In the genomic region with DNA sequence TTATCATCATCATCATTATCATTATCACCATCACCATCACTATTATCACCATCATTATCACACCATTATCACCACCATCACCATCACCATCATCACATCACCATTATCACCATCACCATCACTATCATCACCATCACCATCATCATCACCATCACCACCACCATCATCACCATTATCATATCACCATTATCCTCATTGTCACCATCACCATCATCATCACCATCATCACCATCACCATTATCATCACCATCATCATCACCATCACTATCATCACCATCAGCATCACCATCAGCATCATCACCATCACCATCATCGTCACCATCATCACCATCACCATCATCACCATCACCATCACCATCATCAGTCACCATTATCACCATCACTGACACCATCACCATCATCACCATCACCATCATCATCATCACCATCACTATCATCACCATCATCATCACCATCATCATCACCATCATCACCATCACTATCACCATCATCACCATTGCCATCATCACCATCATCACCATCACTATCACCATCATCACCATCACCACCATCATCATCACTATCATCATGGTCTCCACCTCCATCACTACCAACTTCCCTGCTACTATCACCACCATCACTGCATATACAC, we compare ENCODE assay signal across 19 cellular contexts. TPM values are rescaled to one million over a fixed set of nuclear protein-coding genes. Genes with fewer than 3 reads are reported as not detected.
DNase-seq lines count a peak whose midpoint lies in the region; ATAC-seq, FAIRE-seq and TF ChIP-seq lines count a peak whose summit lies in the region.
"Had no signal": no experiment of that assay in that cellular context is flagged by ENCODE, and none has a peak within 500 bp of the region (broad histone marks: within the 10 kb centered on the region; RNA-seq: fewer than 3 reads in every experiment).

No MANE protein-coding gene starts in this region.

- CTCF ChIA-PET in HEK293 (lab: Yijun Ruan, JAX) (no interaction called here), GM12878 (lab: Yijun Ruan, JAX) (no interaction called here)

- H3K4me2 ChIP-seq in GM12878 (ENCODE audit: control insufficient read depth, insufficient read depth) = no peak overlapping the region
- no peak overlapping the region for H3K4me2 ChIP-seq in keratinocyte (ENCODE audit: control insufficient read depth, extremely low read depth, insufficient read depth, low read depth, low read length)

- H3K9me3 ChIP-seq in HEK293 (ENCODE audit: control insufficient read depth, insufficient read depth, low read depth, low read length) (no peaks in the 10 kb centered on the region), GM12878 (replicated peaks; ENCODE audit: control insufficient read depth, insufficient read depth, low read length) (no peaks in the 10 kb centered on the region; the same call in 2 of the 3 replicates), keratinocyte (ENCODE audit: control insufficient read depth, low read depth, low read length) (peaks cover 9% of the 10 kb centered on the region), upper lobe of left lung (no peaks in the 10 kb centered on the region)

- DNase-seq in GM12891 (ENCODE audit: insufficient read length, low spot score) = no peak
- DNase-seq in GM12878 (ENCODE audit: low read depth, low spot score) = no peak
- no peak for DNase-seq in keratinocyte (ENCODE audit: low read depth, low spot score)
- DNase-seq in upper lobe of left lung = no peak
- DNase-seq: CD8-positive, alpha-beta T cell; COR-L47; DMS53; GF-D8; HFFc6; Kasumi-1; KBM-7 had no signal

- H3K27me3 ChIP-seq in GM12878 (replicated peaks in 1 of 2; ENCODE audit: control insufficient read depth in 2 of 2, insufficient read depth in 2 of 2, low read length in 1 of 2) = no peaks in the 10 kb centered on the region
- H3K27me3 ChIP-seq in keratinocyte (ENCODE audit: control insufficient read depth, extremely low read depth, insufficient read depth, low read length) = peaks cover 2% of the 10 kb centered on the region
- no peaks in the 10 kb centered on the region for H3K27me3 ChIP-seq in upper lobe of left lung

- peak; percentile 92 for FAIRE-seq in GM12891 (lab: Jason Lieb, UNC)
- FAIRE-seq in GM12878 (lab: Jason Lieb, UNC) = peak; percentile 52
- peak; percentile 63 for FAIRE-seq in keratinocyte (lab: Jason Lieb, UNC)
- FAIRE-seq: A204.1 had no signal

- in situ Hi-C loops in GM12878 (cut with MboI) = no loop called here

- ATAC-seq in GM12878 = no peak
- ATAC-seq in GM21423 (IDR thresholded peaks at IDR 0.05; ENCODE audit: unreplicated experiment) = no peak
- no peak for ATAC-seq in GM21390 (IDR thresholded peaks at IDR 0.05; ENCODE audit: unreplicated experiment)
- no peak for ATAC-seq in upper lobe of left lung (ENCODE audit: low FRiP score in 2 of 2)
- no peak for ATAC-seq in GM19035 (IDR thresholded peaks at IDR 0.05; ENCODE audit: unreplicated experiment)
- ATAC-seq: CD8-positive, alpha-beta T cell had no signal

- H3K27ac ChIP-seq in HEK293 (ENCODE audit: extremely low read depth, low read depth, low read length) = no peak overlapping the region
- no peak overlapping the region for H3K27ac ChIP-seq in GM12878 (ENCODE audit: control insufficient read depth, insufficient read depth)
- H3K27ac ChIP-seq in keratinocyte (ENCODE audit: control insufficient read depth, insufficient read depth, low read length) = no peak overlapping the region
- no peak overlapping the region for H3K27ac ChIP-seq in upper lobe of left lung

- SMC1A ChIA-PET in GM12878 (lab: Charles Lee; ENCODE audit: uncharacterized antibody, unreplicated experiment) = no interaction called here

- intact Hi-C loops in GM12878 (cut with micrococcal nuclease; ENCODE audit: unreplicated experiment) = no loop called here

- no peaks in the 10 kb centered on the region for H3K9me1 ChIP-seq in keratinocyte (ENCODE audit: control insufficient read depth, extremely low read depth, insufficient read depth, low read length)

- H2AFZ ChIP-seq in GM12878 (ENCODE audit: control insufficient read depth, low read depth, low read length) (no peak overlapping the region), keratinocyte (ENCODE audit: control insufficient read depth, low read length) (no peak overlapping the region)

- H3K9ac ChIP-seq in GM12878 (ENCODE audit: control insufficient read depth, insufficient read depth, low read length) (no peak overlapping the region), keratinocyte (ENCODE audit: control insufficient read depth, extremely low read depth, insufficient read depth, low read length) (no peak overlapping the region)

- 0% methylated on average over 1 of the region's 1 CpG for WGBS in GM12878 (ENCODE audit: insufficient coverage, insufficient replicate concordance, low lambda C conversion rate, missing lambda C conversion rate)
- WGBS in upper lobe of left lung, 2 donors = 50 to 71% methylated on average over 1 of the region's 1 CpG

- POLR2A ChIA-PET in HEK293 (lab: Yijun Ruan, JAX) (no interaction called here), GM12878 (lab: Charles Lee) (interaction anchor here (0.6 kb wide), 1 partner anchor 142 kb away, joined by 3 read pairs; no protein-coding TSS in a partner anchor)

- no peaks in the 10 kb centered on the region for H4K20me1 ChIP-seq in GM12878 (ENCODE audit: control insufficient read depth, insufficient read depth)
- H4K20me1 ChIP-seq in keratinocyte (ENCODE audit: control insufficient read depth, extremely low read depth, insufficient read depth, low read length) = no peaks in the 10 kb centered on the region

- H3K4me3 ChIP-seq in HEK293 (ENCODE audit: low read depth, low read length) (no peak overlapping the region), GM12878 (no peak overlapping the region), keratinocyte (ENCODE audit: control insufficient read depth in 2 of 3, extremely low read depth in 1 of 3, insufficient read depth in 2 of 3, low read depth in 1 of 3, low read length in 3 of 3) (no peak overlapping the region), upper lobe of left lung (no peak overlapping the region)

- TF ChIP-seq EP300 in GM12878 (IDR thresholded peaks at IDR 0.05; ENCODE audit: borderline replicate concordance in 1 of 2, control insufficient read depth in 1 of 2, low read depth in 2 of 2, low read length in 2 of 2) (no peak), upper lobe of left lung (IDR thresholded peaks at IDR 0.05) (no peak)

- dilution Hi-C loops in keratinocyte (cut with MboI; ENCODE audit: extremely low pct_ligation_motif_present, low sequenced_read_pairs) = no loop called here

- no peaks in the 10 kb centered on the region for H3K4me1 ChIP-seq in HEK293 (ENCODE audit: control insufficient read depth, insufficient read depth, low read length)
- no peaks in the 10 kb centered on the region for H3K4me1 ChIP-seq in GM12878 (ENCODE audit: control insufficient read depth, insufficient read depth, low read length)
- no peaks in the 10 kb centered on the region for H3K4me1 ChIP-seq in keratinocyte (ENCODE audit: control insufficient read depth, extremely low read depth, insufficient read depth, low read length)
- no peaks in the 10 kb centered on the region for H3K4me1 ChIP-seq in upper lobe of left lung

- TF ChIP-seq RAD21 in GM12878 (IDR thresholded peaks at IDR 0.05; ENCODE audit: insufficient read depth, low read depth, low read length) = no peak

- H3K36me3 ChIP-seq in HEK293 (ENCODE audit: control insufficient read depth in 2 of 2, insufficient read depth in 1 of 2, low read length in 2 of 2) (no peaks in the 10 kb centered on the region), GM12878 (ENCODE audit: control insufficient read depth in 2 of 2, insufficient read depth in 2 of 2, low read length in 1 of 2) (no peaks in the 10 kb centered on the region), keratinocyte (ENCODE audit: control insufficient read depth in 2 of 2, extremely low read depth in 1 of 2, insufficient read depth in 2 of 2, low read length in 2 of 2) (no peaks in the 10 kb centered on the region), upper lobe of left lung (no peaks in the 10 kb centered on the region)

- no TSS peak for BruUV-seq in GM12878 (replicated peaks; lab: Mats Ljungman, UMichigan)

- H3K79me2 ChIP-seq in GM12878 (ENCODE audit: control insufficient read depth, insufficient read depth, low read length) (no peaks in the 10 kb centered on the region), keratinocyte (ENCODE audit: control insufficient read depth, insufficient read depth, low read length) (no peaks in the 10 kb centered on the region)

- RAD21 ChIA-PET in GM12878 (lab: Charles Lee; ENCODE audit: unreplicated experiment) = no interaction called here

- TF ChIP-seq POLR2A in GM12891 (IDR thresholded peaks at IDR 0.05; ENCODE audit: low read depth, low read length) = no peak
- no peak for TF ChIP-seq POLR2A in GM12878 (IDR thresholded peaks at IDR 0.05; ENCODE audit: low read depth, low read length)
- no peak for TF ChIP-seq POLR2A in upper lobe of left lung (IDR thresholded peaks at IDR 0.05)

- TF ChIP-seq CTCF in HEK293 (tag by site-specific recombination; IDR thresholded peaks at IDR 0.05) (no peak), GM12878 (IDR thresholded peaks at IDR 0.05 in 2 of 3, conservative IDR thresholded peaks at IDR 0.05 in 1 of 3; ENCODE audit: control insufficient read depth in 2 of 3, extremely low read depth in 1 of 3, insufficient read depth in 1 of 3, low read depth in 3 of 3, low read length in 3 of 3) (no peak), keratinocyte (optimal IDR thresholded peaks at IDR 0.05 in 1 of 3, IDR thresholded peaks at IDR 0.05 in 1 of 3, conservative IDR thresholded peaks at IDR 0.05 in 1 of 3; ENCODE audit: extremely low read depth in 1 of 3, insufficient read depth in 2 of 3, low read length in 3 of 3) (no peak), upper lobe of left lung (IDR thresholded peaks at IDR 0.05) (no peak)

RNA-seq across cellular contexts. Expression of a gene that starts 20.2 kb away (rescaled TPM):
- 0.09 TPM for polyA plus RNA-seq in GM12891 (2012; ENCODE audit: low read depth, missing spikeins)
- not detected in 2 replicates for total RNA-seq in GM12878 (2013; cell fraction: nucleolus; rRNA removed)
- not detected in 2 replicates for total RNA-seq in GM12878 (2014; rRNA removed)
- not detected in 2 replicates for total RNA-seq in GM12878 (2014; rRNA removed; fragmentation: Illumina TruSeq; extraction: Trizol)
- total RNA-seq in GM12878 (2021) = not detected in 2 replicates
- not detected for polyA plus RNA-seq in GM12878 (2011; ENCODE audit: low read depth)
- polyA plus RNA-seq in GM12878 (2011; rRNA removed) = 0.04 TPM in 1 of 2 replicates, not detected in the other
- polyA plus RNA-seq in GM12878 (2011; cell fraction: cytosol; rRNA removed) = 0.18 and 0.21 TPM in 2 replicates
- polyA plus RNA-seq in GM12878 (2011; cell fraction: nucleus; rRNA removed) = 0.31 TPM in 1 of 2 replicates, not detected in the other
- 0.22 TPM in 1 of 2 replicates, not detected in the other for polyA plus RNA-seq in GM12878 (2012)
- polyA plus RNA-seq in GM12878 (2014; fragmentation: Illumina TruSeq; extraction: Trizol) = not detected in 2 replicates
- not detected for polyA plus RNA-seq in GM12878 (2014; fragmentation: Nextera tagmentation; extraction: Ambion mirVana)
- polyA plus RNA-seq in GM12878 (2014; rRNA removed) = not detected in 2 replicates
- not detected for polyA plus RNA-seq in GM12878 (2016; fragmentation: Nextera tagmentation; extraction: Ambion mirVana)
- polyA minus RNA-seq in GM12878 (2011; rRNA and poly(A)+ RNA removed) = 0.29 TPM in 1 of 2 replicates, not detected in the other
- polyA minus RNA-seq in GM12878 (2011; cell fraction: cytosol; rRNA and poly(A)+ RNA removed) = not detected in 2 replicates
- not detected in 2 replicates for polyA minus RNA-seq in GM12878 (2011; cell fraction: nucleus; rRNA and poly(A)+ RNA removed)
- polyA plus RNA-seq in keratinocyte = 0.13 TPM in 1 of 3 replicates, not detected in the others
- polyA plus RNA-seq in keratinocyte (2011; ENCODE audit: low read depth) = not detected
- not detected in 2 replicates for polyA plus RNA-seq in keratinocyte (2011; cell fraction: cytosol; rRNA removed)
- polyA plus RNA-seq in keratinocyte (2011; cell fraction: nucleus; rRNA removed) = not detected in 2 replicates
- polyA plus RNA-seq in keratinocyte (2012; ENCODE audit: low replicate concordance) = not detected in 2 replicates
- not detected in 3 replicates for polyA minus RNA-seq in keratinocyte
- not detected for polyA minus RNA-seq in keratinocyte (2011; cell fraction: cytosol; rRNA and poly(A)+ RNA removed)
- polyA minus RNA-seq in keratinocyte (2011; cell fraction: nucleus; rRNA and poly(A)+ RNA removed) = not detected in 2 replicates
- under 1 TPM in 1 of 6 donors, not detected in 5; 0.26 TPM for total RNA-seq in upper lobe of left lung
- total RNA-seq: CD8-positive, alpha-beta T cell; HFFc6; HT1080 had no signal
- polyA plus RNA-seq: BJ, CD14-positive monocyte had no signal
